Comparison of ENCODE assay signal across 36 cellular contexts in the genomic region with DNA sequence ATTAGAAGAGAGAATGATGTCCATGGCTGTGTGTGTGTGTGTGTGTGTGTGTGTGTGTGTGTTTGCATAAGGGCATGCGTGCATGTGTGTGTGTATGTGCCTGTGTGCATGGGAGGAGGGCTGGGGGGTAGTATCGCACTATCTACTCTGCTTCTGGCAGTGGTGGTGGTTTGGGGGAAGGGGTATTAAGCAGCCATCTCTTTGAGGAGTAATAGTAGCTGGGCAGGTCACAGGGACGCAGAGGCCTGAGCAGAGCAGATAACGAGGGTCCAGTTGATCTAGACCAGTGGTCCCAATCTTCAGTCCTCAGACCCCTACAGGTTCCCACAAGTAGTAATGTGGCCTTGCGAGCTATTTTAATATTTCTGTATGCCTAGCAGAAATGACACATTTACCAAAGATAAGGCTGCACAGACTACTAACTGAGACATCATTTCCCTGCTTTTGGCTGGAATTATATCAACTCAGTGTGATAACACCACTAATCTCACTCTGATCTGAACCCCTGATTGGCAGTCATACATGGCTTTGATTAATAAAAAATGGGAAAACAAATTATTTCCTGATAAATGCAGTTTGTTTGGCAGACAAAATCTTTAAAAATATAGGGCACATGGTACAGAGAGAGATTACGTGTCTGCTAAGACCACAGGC.
"Had no signal": no experiment of that assay in that cellular context is flagged by ENCODE, and none has a peak within 500 bp of the region (broad histone marks: within the 10 kb centered on the region; RNA-seq: fewer than 3 reads in every experiment).

No MANE protein-coding gene starts in this region.

- H3K27me3 ChIP-seq: adrenal gland, body of pancreas, breast epithelium, cardiac muscle cell, dorsolateral prefrontal cortex had no signal

- H3K36me3 ChIP-seq: adrenal gland, breast epithelium, cardiac muscle cell, WERI-Rb-1 had no signal

- FAIRE-seq: frontal cortex had no signal

- H3K27ac Mint-ChIP-seq: activated B cell treated with CpG ODN at 0.5 μM for 24 hours; activated CD8-positive, alpha-beta memory T cell treated with anti-CD3 and anti-CD28 coated beads, Interleukin-2, amount 10 ng/mL, durations not matched to agents 7 days and 5 days; activated CD8-positive, alpha-beta T cell treated with anti-CD3 and anti-CD28 coated beads, Interleukin-2, amount 10 ng/mL, durations not matched to agents 7 days and 5 days; activated naive CD4-positive, alpha-beta T cell treated with anti-CD3 and anti-CD28 coated beads for 36 hours; activated naive CD4-positive, alpha-beta T cell treated with anti-CD3 and anti-CD28 coated beads, Interleukin-2, amount 50 U/mL, for 24 hours; activated naive CD8-positive, alpha-beta T cell treated with anti-CD3 and anti-CD28 coated beads for 36 hours; activated naive CD8-positive, alpha-beta T cell treated with anti-CD3 and anti-CD28 coated beads, Interleukin-2, amount 50 U/mL, for 24 hours; activated T-helper 1 cell treated with anti-CD3 and anti-CD28 coated beads, Interleukin-12 subunit alpha, Interleukin-12 subunit beta, Interleukin-2, Interleukin-4 antibody, amounts not matched to agents 30 ng/mL and 10 ng/mL and 1 ng/mL, durations not matched to agents 14 hours and 24 hours and 36 hours; activated T-helper 2 cell treated with anti-CD3 and anti-CD28 coated beads, Interferon-gamma antibody, Interleukin-2, Interleukin-4, amounts not matched to agents 10 μg/mL and 5 μg/mL and 100 μg/mL, durations not matched to agents 14 hours and 24 hours and 36 hours; dendritic cell treated with granulocyte-macrophage colony-stimulating factor and Interleukin-4, amounts not matched to agents 40 ng/mL and 50 ng/mL, for 4 days; endodermal cell; T-helper 1 cell treated with Interleukin-12 subunit alpha and Interleukin-12 subunit beta and Interleukin-4 antibody, amounts not matched to agents 30 μg/mL and 1 μg/mL, for 36 hours had no signal

- ATAC-seq: activated CD4-positive, CD25-positive, alpha-beta regulatory T cell treated with anti-CD3 and anti-CD28 coated beads, Interleukin-2, amount 50 U/mL, for 24 hours; activated CD8-positive, alpha-beta memory T cell treated with anti-CD3 and anti-CD28 coated beads, Interleukin-2, amount 10 ng/mL, durations not matched to agents 7 days and 5 days; activated CD8-positive, alpha-beta T cell treated with anti-CD3 and anti-CD28 coated beads, Interleukin-2, amount 10 ng/mL, durations not matched to agents 7 days and 5 days; activated naive CD8-positive, alpha-beta T cell treated with anti-CD3 and anti-CD28 coated beads, Interleukin-2, amount 50 U/mL, for 24 hours; body of pancreas; esophagus mucosa had no signal

- H3K4me1 ChIP-seq: adrenal gland, body of pancreas, breast epithelium had no signal

- DNase-seq: activated B cell treated with CpG ODN at 0.5 μM for 24 hours; activated CD4-positive, alpha-beta T cell treated with anti-CD3 and anti-CD28 coated beads for 48 hours; activated CD4-positive, alpha-beta T cell treated with anti-CD3 and anti-CD28 coated beads, Interleukin-2, amount 50 U/mL, for 1 hour; activated CD4-positive, alpha-beta T cell treated with anti-CD3 and anti-CD28 coated beads, Interleukin-2, amount 50 U/mL, for 48 hours; activated CD8-positive, alpha-beta memory T cell treated with anti-CD3 and anti-CD28 coated beads, Interleukin-2, amount 10 ng/mL, durations not matched to agents 7 days and 5 days; activated CD8-positive, alpha-beta memory T cell treated with anti-CD3 and anti-CD28 coated beads, Interleukin-2, amount 50 U/mL, for 4 hours; activated CD8-positive, alpha-beta T cell treated with anti-CD3 and anti-CD28 coated beads, Interleukin-2, amount 10 ng/mL, durations not matched to agents 7 days and 5 days; activated effector memory CD4-positive, alpha-beta T cell treated with anti-CD3 and anti-CD28 coated beads, Interleukin-2, amount 50 U/mL, for 16 hours; activated naive CD4-positive, alpha-beta T cell treated with anti-CD3 and anti-CD28 coated beads for 36 hours; activated naive CD8-positive, alpha-beta T cell treated with anti-CD3 and anti-CD28 coated beads for 36 hours; activated naive CD8-positive, alpha-beta T cell treated with anti-CD3 and anti-CD28 coated beads, Interleukin-2, amount 50 U/mL, for 24 hours; activated T-cell treated with anti-CD3 and anti-CD28 coated beads, Interleukin-2, amount 50 U/mL, for 1 hour; activated T-cell treated with anti-CD3 and anti-CD28 coated beads, Interleukin-2, amount 50 U/mL, for 48 hours; adrenal gland; amygdala; aorta; body of pancreas; dorsolateral prefrontal cortex; effector memory CD4-positive, alpha-beta T cell; endodermal cell; foreskin fibroblast; head of caudate nucleus; T-helper 9 cell; WERI-Rb-1 had no signal

- H3K4me3 ChIP-seq: adrenal gland, body of pancreas, breast epithelium, cardiac muscle cell, coronary artery, dorsolateral prefrontal cortex had no signal

- H3K9me3 ChIP-seq: adrenal gland, body of pancreas, breast epithelium had no signal

- H3K4me3 Mint-ChIP-seq: activated B cell treated with CpG ODN at 0.5 μM for 24 hours; activated CD8-positive, alpha-beta memory T cell treated with anti-CD3 and anti-CD28 coated beads, Interleukin-2, amount 10 ng/mL, durations not matched to agents 7 days and 5 days; activated CD8-positive, alpha-beta T cell treated with anti-CD3 and anti-CD28 coated beads, Interleukin-2, amount 10 ng/mL, durations not matched to agents 7 days and 5 days; activated naive CD4-positive, alpha-beta T cell treated with anti-CD3 and anti-CD28 coated beads for 36 hours; activated naive CD4-positive, alpha-beta T cell treated with anti-CD3 and anti-CD28 coated beads, Interleukin-2, amount 50 U/mL, for 24 hours; activated naive CD8-positive, alpha-beta T cell treated with anti-CD3 and anti-CD28 coated beads for 36 hours; activated naive CD8-positive, alpha-beta T cell treated with anti-CD3 and anti-CD28 coated beads, Interleukin-2, amount 50 U/mL, for 24 hours; activated T-helper 1 cell treated with anti-CD3 and anti-CD28 coated beads, Interleukin-12 subunit alpha, Interleukin-12 subunit beta, Interleukin-2, Interleukin-4 antibody, amounts not matched to agents 30 ng/mL and 10 ng/mL and 1 ng/mL, durations not matched to agents 14 hours and 24 hours and 36 hours; central memory CD8-positive, alpha-beta T cell; dendritic cell treated with granulocyte-macrophage colony-stimulating factor and Interleukin-4, amounts not matched to agents 40 ng/mL and 50 ng/mL, for 4 days; endodermal cell; T-helper 1 cell treated with Interleukin-12 subunit alpha and Interleukin-12 subunit beta and Interleukin-4 antibody, amounts not matched to agents 30 μg/mL and 1 μg/mL, for 36 hours had no signal

- H3K27ac ChIP-seq: adrenal gland, body of pancreas, breast epithelium, cardiac muscle cell, coronary artery, dorsolateral prefrontal cortex, WERI-Rb-1 had no signal

- H3K4me1 Mint-ChIP-seq: activated B cell treated with CpG ODN at 0.5 μM for 24 hours; activated CD8-positive, alpha-beta memory T cell treated with anti-CD3 and anti-CD28 coated beads, Interleukin-2, amount 10 ng/mL, durations not matched to agents 7 days and 5 days; activated naive CD4-positive, alpha-beta T cell treated with anti-CD3 and anti-CD28 coated beads, Interleukin-2, amount 50 U/mL, for 24 hours; activated naive CD8-positive, alpha-beta T cell treated with anti-CD3 and anti-CD28 coated beads for 36 hours; activated naive CD8-positive, alpha-beta T cell treated with anti-CD3 and anti-CD28 coated beads, Interleukin-2, amount 50 U/mL, for 24 hours; central memory CD8-positive, alpha-beta T cell had no signal

- H3K36me3 Mint-ChIP-seq: activated CD8-positive, alpha-beta memory T cell treated with anti-CD3 and anti-CD28 coated beads, Interleukin-2, amount 10 ng/mL, durations not matched to agents 7 days and 5 days; activated naive CD4-positive, alpha-beta T cell treated with anti-CD3 and anti-CD28 coated beads, Interleukin-2, amount 50 U/mL, for 24 hours; activated naive CD8-positive, alpha-beta T cell treated with anti-CD3 and anti-CD28 coated beads for 36 hours had no signal

- H3K9me3 Mint-ChIP-seq: activated B cell treated with CpG ODN at 0.5 μM for 24 hours; activated naive CD4-positive, alpha-beta T cell treated with anti-CD3 and anti-CD28 coated beads for 36 hours; activated naive CD4-positive, alpha-beta T cell treated with anti-CD3 and anti-CD28 coated beads, Interleukin-2, amount 50 U/mL, for 24 hours; activated naive CD8-positive, alpha-beta T cell treated with anti-CD3 and anti-CD28 coated beads for 36 hours; activated naive CD8-positive, alpha-beta T cell treated with anti-CD3 and anti-CD28 coated beads, Interleukin-2, amount 50 U/mL, for 24 hours; activated T-helper 1 cell treated with anti-CD3 and anti-CD28 coated beads, Interleukin-12 subunit alpha, Interleukin-12 subunit beta, Interleukin-2, Interleukin-4 antibody, amounts not matched to agents 30 ng/mL and 10 ng/mL and 1 ng/mL, durations not matched to agents 14 hours and 24 hours and 36 hours; activated T-helper 2 cell treated with anti-CD3 and anti-CD28 coated beads, Interferon-gamma antibody, Interleukin-2, Interleukin-4, amounts not matched to agents 10 μg/mL and 5 μg/mL and 100 μg/mL, durations not matched to agents 14 hours and 24 hours and 36 hours; central memory CD8-positive, alpha-beta T cell; dendritic cell treated with granulocyte-macrophage colony-stimulating factor and Interleukin-4, amounts not matched to agents 40 ng/mL and 50 ng/mL, for 4 days; T-helper 1 cell treated with Interleukin-12 subunit alpha and Interleukin-12 subunit beta and Interleukin-4 antibody, amounts not matched to agents 30 μg/mL and 1 μg/mL, for 36 hours had no signal
